1 cellular context compared by ENCODE assay signal in the genomic region with DNA sequence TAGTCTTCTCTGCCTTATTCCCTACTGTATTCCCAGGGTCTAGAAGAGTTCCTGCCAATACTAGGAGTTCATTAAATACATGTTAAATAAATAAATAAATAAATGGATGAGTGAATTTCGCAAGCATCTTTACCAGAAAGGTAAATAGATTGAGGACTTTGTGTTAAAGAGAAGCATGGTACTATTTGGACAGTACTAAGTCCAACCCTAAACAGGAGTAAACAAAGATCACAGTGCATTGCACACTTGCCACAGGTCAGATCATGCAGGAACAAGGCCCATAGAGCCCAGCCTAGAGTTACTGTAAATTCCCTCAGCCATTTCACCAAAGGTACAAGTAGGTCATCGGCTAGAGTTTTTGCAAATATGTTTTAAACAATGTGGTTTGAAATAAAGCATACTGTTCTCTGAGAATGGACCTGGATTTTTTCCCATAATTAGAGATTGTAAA.
TF ChIP-seq lines count a peak whose summit lies in the region.

No MANE protein-coding gene starts in this region.

TF ChIP-seq in HepG2, 621 proteins besides CTCF, POLR2A, EP300 and RAD21 (continued from another document and continues in another):
- TF ChIP-seq, protein P1, sequence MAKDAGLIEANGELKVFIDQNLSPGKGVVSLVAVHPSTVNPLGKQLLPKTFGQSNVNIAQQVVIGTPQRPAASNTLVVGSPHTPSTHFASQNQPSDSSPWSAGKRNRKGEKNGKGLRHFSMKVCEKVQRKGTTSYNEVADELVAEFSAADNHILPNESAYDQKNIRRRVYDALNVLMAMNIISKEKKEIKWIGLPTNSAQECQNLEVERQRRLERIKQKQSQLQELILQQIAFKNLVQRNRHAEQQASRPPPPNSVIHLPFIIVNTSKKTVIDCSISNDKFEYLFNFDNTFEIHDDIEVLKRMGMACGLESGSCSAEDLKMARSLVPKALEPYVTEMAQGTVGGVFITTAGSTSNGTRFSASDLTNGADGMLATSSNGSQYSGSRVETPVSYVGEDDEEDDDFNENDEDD (CRISPR knock-in tag; IDR thresholded peaks at IDR 0.05; ENCODE audit: borderline replicate concordance) = no peak
- TF ChIP-seq ZNF772 (CRISPR knock-in tag; IDR thresholded peaks at IDR 0.05) (peak; percentile 57; the same call in 1 of the 2 replicates), ZFP36L1 (CRISPR knock-in tag; IDR thresholded peaks at IDR 0.05) (no peak), KLF6 (CRISPR knock-in tag; IDR thresholded peaks at IDR 0.05) (no peak), HNRNPH1 (optimal IDR thresholded peaks at IDR 0.05; ENCODE audit: low read depth, low read length) (no peak), RXRA (CRISPR knock-in tag; IDR thresholded peaks at IDR 0.05) (no peak; the same call in 1 of the 2 replicates), ZNF761 (CRISPR knock-in tag; conservative IDR thresholded peaks at IDR 0.05) (no peak), JUN (CRISPR knock-in tag; IDR thresholded peaks at IDR 0.05) (0 out of 2 replicates have a peak, but pooled peaks have one; percentile 40), ZBTB7A (CRISPR knock-in tag; IDR thresholded peaks at IDR 0.05) (no peak), ZNF253 (CRISPR knock-in tag; IDR thresholded peaks at IDR 0.05; ENCODE audit: borderline replicate concordance) (no peak), CAMTA2 (CRISPR knock-in tag; IDR thresholded peaks at IDR 0.05; ENCODE audit: borderline replicate concordance) (no peak), ZBTB20 (CRISPR knock-in tag; IDR thresholded peaks at IDR 0.05; ENCODE audit: borderline replicate concordance, low read depth) (peak; percentile 92; the same call in 1 of the 2 replicates), RARA (CRISPR knock-in tag; IDR thresholded peaks at IDR 0.05) (peak; percentile 86), JUNB (CRISPR knock-in tag; IDR thresholded peaks at IDR 0.05; ENCODE audit: borderline replicate concordance) (no peak), ZKSCAN8 (CRISPR knock-in tag; IDR thresholded peaks at IDR 0.05; ENCODE audit: borderline replicate concordance) (peak; percentile 72; the same call in 1 of the 2 replicates), SAFB2 (CRISPR knock-in tag; IDR thresholded peaks at IDR 0.05; ENCODE audit: borderline replicate concordance, low read depth) (no peak), NFIC (IDR thresholded peaks at IDR 0.05; ENCODE audit: low read length) (peak; percentile 82; the same call in 1 of the 2 replicates), U2AF2 (IDR thresholded peaks at IDR 0.05; ENCODE audit: low read depth, low read length) (no peak), MTA3 (CRISPR knock-in tag; IDR thresholded peaks at IDR 0.05) (no peak), ZKSCAN1 (IDR thresholded peaks at IDR 0.05; ENCODE audit: low read length) (peak; percentile 49; the same call in 1 of the 2 replicates), ZFP1 (CRISPR knock-in tag; IDR thresholded peaks at IDR 0.05) (peak; percentile 87; the same call in 1 of the 2 replicates), XRCC5 (optimal IDR thresholded peaks at IDR 0.05; ENCODE audit: low read length) (no peak), ZNF672 (CRISPR knock-in tag; IDR thresholded peaks at IDR 0.05) (no peak), ZNF160 (CRISPR knock-in tag; IDR thresholded peaks at IDR 0.05) (no peak), ZBTB3 (CRISPR knock-in tag; IDR thresholded peaks at IDR 0.05; ENCODE audit: borderline replicate concordance, low read depth) (no peak), ZNF354B (CRISPR knock-in tag; IDR thresholded peaks at IDR 0.05) (no peak), ZFYVE20 (CRISPR knock-in tag; IDR thresholded peaks at IDR 0.05; ENCODE audit: borderline replicate concordance, low read depth) (no peak), GATAD2A (CRISPR knock-in tag; IDR thresholded peaks at IDR 0.05) (peak; percentile 97), HMGA1 (CRISPR knock-in tag; conservative IDR thresholded peaks at IDR 0.05) (no peak), ZNF3 (CRISPR knock-in tag; IDR thresholded peaks at IDR 0.05) (no peak), KMT2B (CRISPR knock-in tag; IDR thresholded peaks at IDR 0.05) (peak; percentile 50; the same call in 1 of the 2 replicates), RBM22 (optimal IDR thresholded peaks at IDR 0.05; ENCODE audit: low read length) (no peak), ZNF577 (CRISPR knock-in tag; IDR thresholded peaks at IDR 0.05; ENCODE audit: borderline replicate concordance, low read depth) (no peak), POLR2AphosphoS5 (IDR thresholded peaks at IDR 0.05; ENCODE audit: low read depth, low read length) (peak; percentile 40; the same call in 1 of the 2 replicates), TP53 (CRISPR knock-in tag; conservative IDR thresholded peaks at IDR 0.05) (peak; percentile 69; the same call in 1 of the 2 replicates), HDAC1 (CRISPR knock-in tag; IDR thresholded peaks at IDR 0.05) (peak; percentile 48; the same call in 1 of the 2 replicates), ZFP36L2 (CRISPR knock-in tag; IDR thresholded peaks at IDR 0.05) (no peak), NONO (IDR thresholded peaks at IDR 0.05) (no peak), NONO (CRISPR knock-in tag; conservative IDR thresholded peaks at IDR 0.05) (no peak; the same call in none of the 2 replicates), ZNF136 (CRISPR knock-in tag; IDR thresholded peaks at IDR 0.05; ENCODE audit: low read depth) (no peak), ZNF629 (CRISPR knock-in tag; conservative IDR thresholded peaks at IDR 0.05) (no peak; the same call in 1 of the 2 replicates), TBP (CRISPR knock-in tag; IDR thresholded peaks at IDR 0.05) (no peak), KDM5B (CRISPR knock-in tag; IDR thresholded peaks at IDR 0.05; ENCODE audit: borderline replicate concordance) (no peak), REXO4 (CRISPR knock-in tag; IDR thresholded peaks at IDR 0.05; ENCODE audit: borderline replicate concordance) (no peak), KAT2B (IDR thresholded peaks at IDR 0.05; ENCODE audit: borderline replicate concordance, low read depth, low read length) (no peak), TBX2 (CRISPR knock-in tag; IDR thresholded peaks at IDR 0.05; ENCODE audit: borderline replicate concordance) (peak; percentile 71; the same call in 1 of the 2 replicates), ZNF224 (CRISPR knock-in tag; IDR thresholded peaks at IDR 0.05) (no peak), ZNF446 (CRISPR knock-in tag; IDR thresholded peaks at IDR 0.05) (no peak), FOXK2 (IDR thresholded peaks at IDR 0.05) (peak; percentile 72; the same call in 1 of the 2 replicates), ZNF570 (CRISPR knock-in tag; IDR thresholded peaks at IDR 0.05; ENCODE audit: borderline replicate concordance) (0 out of 2 replicates have a peak, but pooled peaks have one; percentile 79), YEATS4 (CRISPR knock-in tag; IDR thresholded peaks at IDR 0.05; ENCODE audit: borderline replicate concordance) (0 out of 2 replicates have a peak, but pooled peaks have one; percentile 58)
- TF ChIP-seq, protein P2, sequence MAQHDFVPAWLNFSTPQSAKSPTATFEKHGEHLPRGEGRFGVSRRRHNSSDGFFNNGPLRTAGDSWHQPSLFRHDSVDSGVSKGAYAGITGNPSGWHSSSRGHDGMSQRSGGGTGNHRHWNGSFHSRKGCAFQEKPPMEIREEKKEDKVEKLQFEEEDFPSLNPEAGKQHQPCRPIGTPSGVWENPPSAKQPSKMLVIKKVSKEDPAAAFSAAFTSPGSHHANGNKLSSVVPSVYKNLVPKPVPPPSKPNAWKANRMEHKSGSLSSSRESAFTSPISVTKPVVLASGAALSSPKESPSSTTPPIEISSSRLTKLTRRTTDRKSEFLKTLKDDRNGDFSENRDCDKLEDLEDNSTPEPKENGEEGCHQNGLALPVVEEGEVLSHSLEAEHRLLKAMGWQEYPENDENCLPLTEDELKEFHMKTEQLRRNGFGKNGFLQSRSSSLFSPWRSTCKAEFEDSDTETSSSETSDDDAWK (CRISPR knock-in tag; IDR thresholded peaks at IDR 0.05) = no peak
- TF ChIP-seq, protein P3, sequence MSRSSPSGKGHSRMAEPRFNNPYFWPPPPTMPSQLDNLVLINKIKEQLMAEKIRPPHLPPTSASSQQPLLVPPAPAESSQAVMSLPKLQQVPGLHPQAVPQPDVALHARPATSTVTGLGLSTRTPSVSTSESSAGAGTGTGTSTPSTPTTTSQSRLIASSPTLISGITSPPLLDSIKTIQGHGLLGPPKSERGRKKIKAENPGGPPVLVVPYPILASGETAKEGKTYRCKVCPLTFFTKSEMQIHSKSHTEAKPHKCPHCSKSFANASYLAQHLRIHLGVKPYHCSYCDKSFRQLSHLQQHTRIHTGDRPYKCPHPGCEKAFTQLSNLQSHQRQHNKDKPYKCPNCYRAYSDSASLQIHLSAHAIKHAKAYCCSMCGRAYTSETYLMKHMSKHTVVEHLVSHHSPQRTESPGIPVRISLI (CRISPR knock-in tag; IDR thresholded peaks at IDR 0.05; ENCODE audit: borderline replicate concordance) = no peak
- TF ChIP-seq, protein P4, sequence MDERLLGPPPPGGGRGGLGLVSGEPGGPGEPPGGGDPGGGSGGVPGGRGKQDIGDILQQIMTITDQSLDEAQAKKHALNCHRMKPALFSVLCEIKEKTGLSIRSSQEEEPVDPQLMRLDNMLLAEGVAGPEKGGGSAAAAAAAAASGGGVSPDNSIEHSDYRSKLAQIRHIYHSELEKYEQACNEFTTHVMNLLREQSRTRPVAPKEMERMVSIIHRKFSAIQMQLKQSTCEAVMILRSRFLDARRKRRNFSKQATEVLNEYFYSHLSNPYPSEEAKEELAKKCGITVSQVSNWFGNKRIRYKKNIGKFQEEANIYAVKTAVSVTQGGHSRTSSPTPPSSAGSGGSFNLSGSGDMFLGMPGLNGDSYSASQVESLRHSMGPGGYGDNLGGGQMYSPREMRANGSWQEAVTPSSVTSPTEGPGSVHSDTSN (CRISPR knock-in tag; IDR thresholded peaks at IDR 0.05) = no peak
- TF ChIP-seq, protein P5, sequence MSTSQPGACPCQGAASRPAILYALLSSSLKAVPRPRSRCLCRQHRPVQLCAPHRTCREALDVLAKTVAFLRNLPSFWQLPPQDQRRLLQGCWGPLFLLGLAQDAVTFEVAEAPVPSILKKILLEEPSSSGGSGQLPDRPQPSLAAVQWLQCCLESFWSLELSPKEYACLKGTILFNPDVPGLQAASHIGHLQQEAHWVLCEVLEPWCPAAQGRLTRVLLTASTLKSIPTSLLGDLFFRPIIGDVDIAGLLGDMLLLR (CRISPR knock-in tag; IDR thresholded peaks at IDR 0.05) = no peak
- TF ChIP-seq, protein P6, sequence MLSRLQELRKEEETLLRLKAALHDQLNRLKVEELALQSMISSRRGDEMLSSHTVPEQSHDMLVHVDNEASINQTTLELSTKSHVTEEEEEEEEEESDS (CRISPR knock-in tag; IDR thresholded peaks at IDR 0.05; ENCODE audit: borderline replicate concordance) = no peak
- TF ChIP-seq, protein P7, sequence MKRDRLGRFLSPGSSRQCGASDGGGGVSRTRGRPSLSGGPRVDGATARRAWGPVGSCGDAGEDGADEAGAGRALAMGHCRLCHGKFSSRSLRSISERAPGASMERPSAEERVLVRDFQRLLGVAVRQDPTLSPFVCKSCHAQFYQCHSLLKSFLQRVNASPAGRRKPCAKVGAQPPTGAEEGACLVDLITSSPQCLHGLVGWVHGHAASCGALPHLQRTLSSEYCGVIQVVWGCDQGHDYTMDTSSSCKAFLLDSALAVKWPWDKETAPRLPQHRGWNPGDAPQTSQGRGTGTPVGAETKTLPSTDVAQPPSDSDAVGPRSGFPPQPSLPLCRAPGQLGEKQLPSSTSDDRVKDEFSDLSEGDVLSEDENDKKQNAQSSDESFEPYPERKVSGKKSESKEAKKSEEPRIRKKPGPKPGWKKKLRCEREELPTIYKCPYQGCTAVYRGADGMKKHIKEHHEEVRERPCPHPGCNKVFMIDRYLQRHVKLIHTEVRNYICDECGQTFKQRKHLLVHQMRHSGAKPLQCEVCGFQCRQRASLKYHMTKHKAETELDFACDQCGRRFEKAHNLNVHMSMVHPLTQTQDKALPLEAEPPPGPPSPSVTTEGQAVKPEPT (CRISPR knock-in tag; IDR thresholded peaks at IDR 0.05; ENCODE audit: low read depth) = no peak
- TF ChIP-seq, protein P8, sequence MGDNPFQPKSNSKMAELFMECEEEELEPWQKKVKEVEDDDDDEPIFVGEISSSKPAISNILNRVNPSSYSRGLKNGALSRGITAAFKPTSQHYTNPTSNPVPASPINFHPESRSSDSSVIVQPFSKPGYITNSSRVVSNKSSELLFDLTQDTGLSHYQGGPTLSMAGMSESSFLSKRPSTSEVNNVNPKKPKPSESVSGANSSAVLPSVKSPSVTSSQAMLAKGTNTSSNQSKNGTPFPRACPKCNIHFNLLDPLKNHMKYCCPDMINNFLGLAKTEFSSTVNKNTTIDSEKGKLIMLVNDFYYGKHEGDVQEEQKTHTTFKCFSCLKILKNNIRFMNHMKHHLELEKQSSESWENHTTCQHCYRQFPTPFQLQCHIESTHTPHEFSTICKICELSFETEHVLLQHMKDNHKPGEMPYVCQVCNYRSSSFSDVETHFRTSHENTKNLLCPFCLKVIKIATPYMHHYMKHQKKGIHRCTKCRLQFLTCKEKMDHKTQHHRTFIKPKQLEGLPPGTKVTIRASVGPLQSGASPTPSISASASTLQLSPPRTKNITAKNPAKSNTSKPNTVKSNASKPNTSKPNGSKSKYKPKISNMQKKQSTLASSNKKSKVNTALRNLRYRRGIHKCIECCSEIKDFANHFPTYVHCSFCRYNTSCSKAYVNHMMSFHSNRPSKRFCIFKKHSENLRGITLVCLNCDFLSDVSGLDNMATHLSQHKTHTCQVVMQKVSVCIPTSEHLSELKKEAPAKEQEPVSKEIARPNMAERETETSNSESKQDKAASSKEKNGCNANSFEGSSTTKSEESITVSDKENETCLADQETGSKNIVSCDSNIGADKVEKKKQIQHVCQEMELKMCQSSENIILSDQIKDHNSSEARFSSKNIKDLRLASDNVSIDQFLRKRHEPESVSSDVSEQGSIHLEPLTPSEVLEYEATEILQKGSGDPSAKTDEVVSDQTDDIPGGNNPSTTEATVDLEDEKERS (CRISPR knock-in tag; IDR thresholded peaks at IDR 0.05) = peak; percentile 91; the same call in 1 of the 2 replicates
